14 cellular contexts compared by ENCODE assay signal in the genomic region with DNA sequence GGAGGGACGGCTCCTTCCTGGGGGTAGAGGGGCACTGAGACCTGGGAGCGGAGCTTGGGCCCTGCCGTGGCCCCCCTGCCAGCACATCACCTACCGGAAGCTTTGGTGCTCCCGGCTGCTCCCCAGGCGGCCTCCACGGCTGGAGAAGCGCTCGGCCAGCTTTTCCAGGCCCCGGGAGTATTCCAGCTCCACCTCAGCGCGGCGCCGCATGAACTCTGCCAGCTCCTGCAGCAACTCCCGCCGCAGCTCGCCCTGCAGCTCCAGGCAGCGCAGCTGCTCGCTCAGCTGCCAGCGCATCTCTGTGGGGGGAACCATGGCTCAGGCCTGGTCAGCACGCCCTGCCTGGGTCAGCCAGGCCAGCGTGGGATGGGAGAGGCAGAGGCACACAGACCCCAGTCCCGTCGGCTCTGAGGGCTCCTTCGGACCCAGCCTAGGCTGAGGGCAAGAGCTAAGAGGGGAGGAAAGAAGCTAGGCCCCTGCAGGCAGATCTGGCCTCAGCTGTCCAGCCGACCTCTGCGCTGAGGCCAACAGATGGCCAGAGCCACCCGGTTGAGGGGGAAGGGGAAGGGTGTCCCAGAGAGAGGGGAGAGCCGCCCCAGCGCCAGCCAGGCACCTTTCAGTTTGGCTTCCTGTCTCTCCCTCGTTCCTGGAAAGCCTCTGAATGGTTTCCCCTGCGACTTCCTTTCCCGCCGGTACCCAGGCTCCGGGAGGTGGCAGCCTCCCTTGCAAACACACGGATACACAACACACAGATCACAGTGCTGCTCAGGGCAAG. TPM values are rescaled to one million over a fixed set of nuclear protein-coding genes. Genes with fewer than 3 reads are reported as not detected.
DNase-seq lines count a peak whose midpoint lies in the region; ATAC-seq, FAIRE-seq and TF ChIP-seq lines count a peak whose summit lies in the region.
"Had no signal": no experiment of that assay in that cellular context is flagged by ENCODE, and none has a peak within 500 bp of the region (broad histone marks: within the 10 kb centered on the region; RNA-seq: fewer than 3 reads in every experiment).

No MANE protein-coding gene starts in this region.

- H3K36me3 ChIP-seq in K562 (ENCODE audit: control insufficient read depth, insufficient read depth, low read length): peaks cover 32% of the 10 kb centered on the region; the same call in 2 of the 3 replicates

- no peak overlapping the region for H3K27ac ChIP-seq in K562 (ENCODE audit: extremely low read depth, low read depth, low read length)
- H3K27ac ChIP-seq: 22Rv1 had no signal

- POLR2A ChIA-PET in K562 (lab: Yijun Ruan, JAX): interaction anchor here (0.6 to 0.8 kb wide), 3 partner anchors 12 to 45 kb away, joined by 3 to 5 read pairs (median 4); no protein-coding TSS in a partner anchor

- no peaks in the 10 kb centered on the region for H3K9me3 ChIP-seq in K562 (replicated peaks; ENCODE audit: control insufficient read depth, insufficient read depth, low read depth, low read length)

- H3K4me2 ChIP-seq in K562 (ENCODE audit: insufficient read depth, low read length): no peak overlapping the region
- H3K4me2 ChIP-seq: GM23338 had no signal

- FAIRE-seq in K562 (lab: Jason Lieb, UNC): no peak

- TF ChIP-seq EP300 in K562 (IDR thresholded peaks at IDR 0.05; ENCODE audit: low read length): no peak

- TF ChIP-seq POLR2A in K562 (conservative IDR thresholded peaks at IDR 0.05): no peak

- CTCF ChIA-PET in K562 (lab: Yijun Ruan, JAX; ENCODE audit: low intra/inter-chr PET ratio): no interaction called here

- H3K79me2 ChIP-seq in K562 (ENCODE audit: control insufficient read depth, insufficient read depth, low read length): peaks cover 34% of the 10 kb centered on the region

- WGBS in K562 (ENCODE audit: insufficient coverage, low coverage, missing lambda C conversion rate): 77% methylated on average over 9 of the region's 36 CpGs

- no peaks in the 10 kb centered on the region for H3K9me1 ChIP-seq in K562 (ENCODE audit: control insufficient read depth, insufficient read depth, low read length)

- no peak overlapping the region for H2AFZ ChIP-seq in K562 (ENCODE audit: low read depth, low read length)
- H2AFZ ChIP-seq: GM23338 had no signal

- H3K4me1 ChIP-seq in K562 (replicated peaks in 1 of 2; ENCODE audit: control insufficient read depth in 2 of 2, insufficient read depth in 2 of 2, low read length in 2 of 2): peaks cover 12 to 37% of the 10 kb centered on the region in 2 experiments; a peak in 4 of 5 replicates

- BruUV-seq in K562 (replicated peaks; lab: Mats Ljungman, UMichigan): no TSS peak

- in situ Hi-C loops in K562 (cut with MboI): no loop called here

- no peaks in the 10 kb centered on the region for H3K27me3 ChIP-seq in K562 (ENCODE audit: control insufficient read depth in 2 of 2, insufficient read depth in 2 of 2, low read length in 2 of 2)

- DNase-seq in NCI-H1092 treated with DMSO at 0.1 percent for 48 hours (lab: John Stamatoyannopoulos, UW) (peak; percentile 30), NCI-H1092 (lab: John Stamatoyannopoulos, UW) (no peak), NCI-H1694 treated with DMSO at 0.1 percent for 48 hours (lab: John Stamatoyannopoulos, UW) (peak; percentile 43), K562 (ENCODE audit: extremely low read depth in 1 of 4, low spot score in 3 of 4) (no peak), omental fat pad (ENCODE audit: low spot score) (no peak)
- no peak for DNase-seq in stimulated activated CD4-positive, alpha-beta T cell treated with anti-CD3 and anti-CD28 coated beads, Interleukin-15, amount 100 ng/mL, for 24 hours
- no peak for DNase-seq in stimulated activated CD4-positive, alpha-beta T cell treated with anti-CD3 and anti-CD28 coated beads, Interleukin-4, amount 100 ng/mL, for 24 hours
- DNase-seq: activated gamma-delta T cell treated with Interleukin-2 at 50 U/mL for 16 hours; effector CD4-positive, alpha-beta T cell; EL; NCI-H82 had no signal

- H4K20me1 ChIP-seq in K562 (replicated peaks; ENCODE audit: control insufficient read depth, insufficient read depth, low read length): no peaks in the 10 kb centered on the region

- intact Hi-C loops in K562 (cut with micrococcal nuclease): no loop called here

- no peak overlapping the region for H3K4me3 ChIP-seq in K562
- H3K4me3 ChIP-seq: GM23338 had no signal

- no peak overlapping the region for H3K9ac ChIP-seq in K562 (ENCODE audit: insufficient read depth in 1 of 2, low read depth in 2 of 2, low read length in 2 of 2)

- no peak for TF ChIP-seq RAD21 in K562 (CRISPR knock-in tag; conservative IDR thresholded peaks at IDR 0.05 in 1 of 2, IDR thresholded peaks at IDR 0.05 in 1 of 2)

- ATAC-seq in K562 (no peak), omental fat pad (ENCODE audit: low FRiP score) (peak; percentile 15), GM18868 (IDR thresholded peaks at IDR 0.05; ENCODE audit: unreplicated experiment) (no peak)
- ATAC-seq: GM23338 had no signal

- TF ChIP-seq CTCF in K562 (IDR thresholded peaks at IDR 0.05 in 2 of 3, conservative IDR thresholded peaks at IDR 0.05 in 1 of 3; ENCODE audit: insufficient read depth in 2 of 3, low read depth in 1 of 3, low read length in 3 of 3): no peak
- TF ChIP-seq CTCF in omental fat pad (IDR thresholded peaks at IDR 0.05): no peak

RNA-seq across cellular contexts. Expression of a gene that starts 4.4 kb away (rescaled TPM):
- 54.8 and 157 TPM in 2 replicates for total RNA-seq in K562 (2011; cell fraction: chromatin; rRNA removed; ENCODE audit: low replicate concordance)
- total RNA-seq in K562 (2011; cell fraction: nucleolus; rRNA removed): 105 and 155 TPM in 2 replicates
- total RNA-seq in K562 (2011; cell fraction: nucleoplasm; rRNA removed): 55.0 and 81.2 TPM in 2 replicates
- total RNA-seq in K562 (2014; rRNA removed) (52.7 and 81.2 TPM in 2 replicates), K562 (2014; rRNA removed; fragmentation: Illumina TruSeq; extraction: Trizol) (3.1 and 5.5 TPM in 2 replicates), K562 (2015; rRNA removed; fragmentation: Illumina TruSeq; extraction: Trizol) (32.7 and 36.8 TPM in 2 replicates), K562 (2021) (70.5 and 81.8 TPM in 2 replicates), omental fat pad (10 to 100 TPM; 16.6 to 72.2 (median 36.4) TPM)
- polyA plus RNA-seq in K562 (2011; rRNA removed) (9.6 and 29.7 TPM in 2 replicates), K562 (2014; fragmentation: Illumina TruSeq; extraction: Trizol) (13.5 and 40.2 TPM in 2 replicates), K562 (2014; fragmentation: Nextera tagmentation; extraction: Ambion mirVana) (1 to 10 TPM in 1 of 2 experiments, under 1 TPM in 1; 0.30 to 1.7 TPM), K562 (2014; rRNA removed) (63.7 and 77.8 TPM in 2 replicates)
- 21.0 and 26.6 TPM in 2 replicates for polyA plus RNA-seq in K562 (2011; cell fraction: cytosol; rRNA removed)
- 174 and 259 TPM in 2 replicates for polyA plus RNA-seq in K562 (2011; cell fraction: nucleus; rRNA removed)
- polyA plus RNA-seq in K562 (2012): 59.1 and 135 TPM in 2 replicates
- polyA minus RNA-seq in K562 (2011; rRNA and poly(A)+ RNA removed): 3.6 and 6.7 TPM in 2 replicates
- 13.5 and 33.9 TPM in 2 replicates for polyA minus RNA-seq in K562 (2011; cell fraction: cytosol; rRNA and poly(A)+ RNA removed)
- polyA minus RNA-seq in K562 (2011; cell fraction: nucleus; rRNA and poly(A)+ RNA removed): 26.9 and 53.0 TPM in 2 replicates

RNA-seq across cellular contexts. Expression of a gene that starts 13.1 kb away (rescaled TPM):
- 126 and 302 TPM in 2 replicates for total RNA-seq in K562 (2011; cell fraction: chromatin; rRNA removed; ENCODE audit: low replicate concordance)
- 207 and 213 TPM in 2 replicates for total RNA-seq in K562 (2011; cell fraction: nucleolus; rRNA removed)
- 179 and 187 TPM in 2 replicates for total RNA-seq in K562 (2011; cell fraction: nucleoplasm; rRNA removed)
- 152 and 196 TPM in 2 replicates for total RNA-seq in K562 (2014; rRNA removed)
- 101 and 103 TPM in 2 replicates for total RNA-seq in K562 (2014; rRNA removed; fragmentation: Illumina TruSeq; extraction: Trizol)
- 134 and 146 TPM in 2 replicates for total RNA-seq in K562 (2015; rRNA removed; fragmentation: Illumina TruSeq; extraction: Trizol)
- 226 and 231 TPM in 2 replicates for total RNA-seq in K562 (2021)
- polyA plus RNA-seq in K562 (2011; rRNA removed): 105 and 117 TPM in 2 replicates
- polyA plus RNA-seq in K562 (2011; cell fraction: cytosol; rRNA removed): 174 and 276 TPM in 2 replicates
- 211 and 324 TPM in 2 replicates for polyA plus RNA-seq in K562 (2011; cell fraction: nucleus; rRNA removed)
- 177 and 213 TPM in 2 replicates for polyA plus RNA-seq in K562 (2012)
- polyA plus RNA-seq in K562 (2014; fragmentation: Illumina TruSeq; extraction: Trizol): 192 and 229 TPM in 2 replicates
- polyA plus RNA-seq in K562 (2014; fragmentation: Nextera tagmentation; extraction: Ambion mirVana): 10 to 100 TPM; 11.1 to 26.5 TPM
- polyA plus RNA-seq in K562 (2014; rRNA removed): 250 and 277 TPM in 2 replicates
- 45.9 and 88.5 TPM in 2 replicates for polyA minus RNA-seq in K562 (2011; rRNA and poly(A)+ RNA removed)
- 72.1 and 79.8 TPM in 2 replicates for polyA minus RNA-seq in K562 (2011; cell fraction: cytosol; rRNA and poly(A)+ RNA removed)
- polyA minus RNA-seq in K562 (2011; cell fraction: nucleus; rRNA and poly(A)+ RNA removed): 70.5 and 80.1 TPM in 2 replicates
- total RNA-seq in omental fat pad: 100 to 1,000 TPM in 1 of 4 donors, 10 to 100 TPM in 3; 85.7 to 101 (median 90.7) TPM

RNA-seq across cellular contexts. Expression of a gene that starts 17.2 kb away (rescaled TPM):
- total RNA-seq in K562 (2011; cell fraction: chromatin; rRNA removed; ENCODE audit: low replicate concordance): not detected in 2 replicates
- not detected in 2 replicates for total RNA-seq in K562 (2011; cell fraction: nucleolus; rRNA removed)
- total RNA-seq in K562 (2011; cell fraction: nucleoplasm; rRNA removed): not detected in 2 replicates
- total RNA-seq in K562 (2014; rRNA removed) (not detected in 2 replicates), K562 (2014; rRNA removed; fragmentation: Illumina TruSeq; extraction: Trizol) (not detected in 2 replicates), K562 (2015; rRNA removed; fragmentation: Illumina TruSeq; extraction: Trizol) (not detected in 2 replicates), K562 (2021) (not detected in 2 replicates), omental fat pad (10 to 100 TPM in 1 of 4 donors, 1 to 10 TPM in 2, under 1 TPM in 1; 0.74 to 22.7 (median 3.6) TPM)
- polyA plus RNA-seq in K562 (2011; rRNA removed) (not detected in 2 replicates), K562 (2014; fragmentation: Illumina TruSeq; extraction: Trizol) (not detected in 2 replicates), K562 (2014; fragmentation: Nextera tagmentation; extraction: Ambion mirVana) (not detected), K562 (2014; rRNA removed) (not detected in 2 replicates)
- polyA plus RNA-seq in K562 (2011; cell fraction: cytosol; rRNA removed): not detected in 2 replicates
- polyA plus RNA-seq in K562 (2011; cell fraction: nucleus; rRNA removed): not detected in 2 replicates
- polyA plus RNA-seq in K562 (2012): 0.56 and 0.65 TPM in 2 replicates
- not detected in 2 replicates for polyA minus RNA-seq in K562 (2011; rRNA and poly(A)+ RNA removed)
- not detected in 2 replicates for polyA minus RNA-seq in K562 (2011; cell fraction: cytosol; rRNA and poly(A)+ RNA removed)
- polyA minus RNA-seq in K562 (2011; cell fraction: nucleus; rRNA and poly(A)+ RNA removed): not detected in 2 replicates
- total RNA-seq: GM23338 had no signal
- polyA plus RNA-seq: GM23338 had no signal

RNA-seq across cellular contexts. Expression of a gene that starts 22.7 kb away (rescaled TPM):
- 14.9 and 45.4 TPM in 2 replicates for total RNA-seq in K562 (2011; cell fraction: chromatin; rRNA removed; ENCODE audit: low replicate concordance)
- 31.0 and 32.8 TPM in 2 replicates for total RNA-seq in K562 (2011; cell fraction: nucleolus; rRNA removed)
- 15.7 and 24.1 TPM in 2 replicates for total RNA-seq in K562 (2011; cell fraction: nucleoplasm; rRNA removed)
- total RNA-seq in K562 (2014; rRNA removed): 8.4 and 9.5 TPM in 2 replicates
- 2.7 and 4.0 TPM in 2 replicates for total RNA-seq in K562 (2014; rRNA removed; fragmentation: Illumina TruSeq; extraction: Trizol)
- 12.3 and 13.4 TPM in 2 replicates for total RNA-seq in K562 (2015; rRNA removed; fragmentation: Illumina TruSeq; extraction: Trizol)
- total RNA-seq in K562 (2021): 9.6 and 14.8 TPM in 2 replicates
- 12.7 and 16.4 TPM in 2 replicates for polyA plus RNA-seq in K562 (2011; rRNA removed)
- 21.2 and 25.6 TPM in 2 replicates for polyA plus RNA-seq in K562 (2011; cell fraction: cytosol; rRNA removed)
- polyA plus RNA-seq in K562 (2011; cell fraction: nucleus; rRNA removed): 48.7 and 48.8 TPM in 2 replicates
- polyA plus RNA-seq in K562 (2012): 24.3 and 60.0 TPM in 2 replicates
- polyA plus RNA-seq in K562 (2014; fragmentation: Illumina TruSeq; extraction: Trizol): 5.6 and 7.3 TPM in 2 replicates
- under 1 TPM in 1 of 2 experiments, not detected in 1; 0.07 TPM for polyA plus RNA-seq in K562 (2014; fragmentation: Nextera tagmentation; extraction: Ambion mirVana)
- 11.1 and 11.6 TPM in 2 replicates for polyA plus RNA-seq in K562 (2014; rRNA removed)
- 5.5 and 12.0 TPM in 2 replicates for polyA minus RNA-seq in K562 (2011; rRNA and poly(A)+ RNA removed)
- 7.0 and 13.6 TPM in 2 replicates for polyA minus RNA-seq in K562 (2011; cell fraction: cytosol; rRNA and poly(A)+ RNA removed)
- 9.8 and 16.1 TPM in 2 replicates for polyA minus RNA-seq in K562 (2011; cell fraction: nucleus; rRNA and poly(A)+ RNA removed)
- total RNA-seq in omental fat pad: 10 to 100 TPM in 3 of 4 donors, 1 to 10 TPM in 1; 7.8 to 33.0 (median 26.5) TPM

RNA-seq across cellular contexts. Expression of a gene that starts 35.7 kb away (rescaled TPM):
- total RNA-seq in K562 (2011; cell fraction: chromatin; rRNA removed; ENCODE audit: low replicate concordance): 1.9 and 4.7 TPM in 2 replicates
- 1.1 and 2.7 TPM in 2 replicates for total RNA-seq in K562 (2011; cell fraction: nucleolus; rRNA removed)
- 1.5 and 1.8 TPM in 2 replicates for total RNA-seq in K562 (2011; cell fraction: nucleoplasm; rRNA removed)
- total RNA-seq in K562 (2014; rRNA removed) (0.09 and 0.24 TPM in 2 replicates), K562 (2014; rRNA removed; fragmentation: Illumina TruSeq; extraction: Trizol) (0.10 and 0.40 TPM in 2 replicates), K562 (2015; rRNA removed; fragmentation: Illumina TruSeq; extraction: Trizol) (0.11 and 0.36 TPM in 2 replicates), K562 (2021) (0.29 and 0.86 TPM in 2 replicates), omental fat pad (1 to 10 TPM in 3 of 4 donors, under 1 TPM in 1; 0.37 to 2.8 (median 1.6) TPM)
- polyA plus RNA-seq in K562 (2011; rRNA removed) (0.15 and 0.61 TPM in 2 replicates), K562 (2014; fragmentation: Illumina TruSeq; extraction: Trizol) (0.16 and 0.21 TPM in 2 replicates), K562 (2014; fragmentation: Nextera tagmentation; extraction: Ambion mirVana) (not detected), K562 (2014; rRNA removed) (0.62 TPM in 1 of 2 replicates, not detected in the other)
- 0.10 and 0.19 TPM in 2 replicates for polyA plus RNA-seq in K562 (2011; cell fraction: cytosol; rRNA removed)
- 1.4 and 1.7 TPM in 2 replicates for polyA plus RNA-seq in K562 (2011; cell fraction: nucleus; rRNA removed)
- polyA plus RNA-seq in K562 (2012): 0.29 and 2.2 TPM in 2 replicates
- 0.18 and 0.21 TPM in 2 replicates for polyA minus RNA-seq in K562 (2011; rRNA and poly(A)+ RNA removed)
- polyA minus RNA-seq in K562 (2011; cell fraction: cytosol; rRNA and poly(A)+ RNA removed): 3.5 TPM in 1 of 2 replicates, not detected in the other
- 0.44 and 1.1 TPM in 2 replicates for polyA minus RNA-seq in K562 (2011; cell fraction: nucleus; rRNA and poly(A)+ RNA removed)

Comparison
In these comparisons a context has a peak if more than half of its experiments do, and no peak if none do; other contexts are left out.
1. DNase-seq: peak in NCI-H1092 treated with DMSO at 0.1 percent for 48 hours (single experiment) and NCI-H1694 treated with DMSO at 0.1 percent for 48 hours (single experiment); none in NCI-H1092 (single experiment), K562 (0 of 4), omental fat pad (single experiment), stimulated activated CD4-positive, alpha-beta T cell treated with anti-CD3 and anti-CD28 coated beads, Interleukin-15, amount 100 ng/mL, for 24 hours (single experiment) and stimulated activated CD4-positive, alpha-beta T cell treated with anti-CD3 and anti-CD28 coated beads, Interleukin-4, amount 100 ng/mL, for 24 hours (single experiment).